8 cellular contexts compared by ENCODE assay signal in the genomic region with DNA sequence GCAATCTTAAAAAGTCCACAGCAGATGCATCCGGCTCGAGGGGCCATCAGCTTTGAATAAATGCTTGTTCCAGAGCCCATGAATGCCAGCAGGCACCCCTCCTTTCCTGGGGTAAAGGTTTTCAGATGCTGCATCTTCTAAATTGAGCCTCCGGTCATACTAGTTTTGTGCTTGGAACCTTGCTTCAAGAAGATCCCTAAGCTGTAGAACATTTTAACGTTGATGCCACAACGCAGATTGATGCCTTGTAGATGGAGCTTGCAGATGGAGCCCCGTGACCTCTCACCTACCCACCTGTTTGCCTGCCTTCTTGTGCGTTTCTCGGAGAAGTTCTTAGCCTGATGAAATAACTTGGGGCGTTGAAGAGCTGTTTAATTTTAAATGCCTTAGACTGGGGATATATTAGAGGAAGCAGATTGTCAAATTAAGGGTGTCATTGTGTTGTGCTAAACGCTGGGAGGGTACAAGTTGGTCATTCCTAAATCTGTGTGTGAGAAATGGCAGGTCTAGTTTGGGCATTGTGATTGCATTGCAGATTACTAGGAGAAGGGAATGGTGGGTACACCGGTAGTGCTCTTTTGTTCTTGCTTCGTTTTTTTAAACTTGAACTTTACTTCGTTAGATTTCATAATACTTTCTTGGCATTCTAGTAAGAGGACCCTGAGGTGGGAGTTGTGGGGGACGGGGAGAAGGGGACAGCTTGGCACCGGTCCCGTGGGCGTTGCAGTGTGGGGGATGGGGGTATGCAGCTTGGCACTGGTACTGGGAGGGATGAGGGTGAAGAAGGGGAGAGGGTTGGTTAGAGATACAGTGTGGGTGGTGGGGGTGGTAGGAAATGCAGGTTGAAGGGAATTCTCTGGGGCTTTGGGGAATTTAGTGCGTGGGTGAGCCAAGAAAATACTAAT. TPM values are rescaled to one million over a fixed set of nuclear protein-coding genes. Genes with fewer than 3 reads are reported as not detected.
A peak's percentile ranks its signal among the peaks of the same experiment; 100 is the strongest.
DNase-seq lines count a peak whose midpoint lies in the region; TF ChIP-seq lines count a peak whose summit lies in the region.

No MANE protein-coding gene starts in this region.

- H3K27ac ChIP-seq in HUES64 (ENCODE audit: low read depth, low read length) (no peak overlapping the region), neutrophil (peak overlapping the region; percentile 97)

- DNase-seq in ACHN: peak; percentile 41
- DNase-seq in activated CD8-positive, alpha-beta memory T cell treated with anti-CD3 and anti-CD28 coated beads, Interleukin-2, amount 50 U/mL, for 48 hours: peak; percentile 88
- DNase-seq in fibroblast of mammary gland (ENCODE audit: low read depth): peak; percentile 56
- DNase-seq in SKM-1 (lab: John Stamatoyannopoulos, UW; ENCODE audit: unreplicated experiment): no peak
- no peak for DNase-seq in ecto neural progenitor cell (ENCODE audit: low spot score)
- DNase-seq in COLO829 (ENCODE audit: low spot score): no peak

- H3K9ac ChIP-seq in HUES64 (ENCODE audit: low read depth, low read length): peak overlapping the region; percentile 92

- 54% methylated on average over 18 of the region's 18 CpGs for WGBS in HUES64

- no peak for TF ChIP-seq CTCF in fibroblast of mammary gland (conservative IDR thresholded peaks at IDR 0.05; ENCODE audit: control insufficient read depth, insufficient read depth, low read depth, low read length)
- no peak for TF ChIP-seq CTCF in neutrophil (IDR thresholded peaks at IDR 0.05)

- H3K4me3 ChIP-seq in HUES64 (ENCODE audit: low read length) (peak overlapping the region; percentile 65), fibroblast of mammary gland (ENCODE audit: control insufficient read depth, low read depth, low read length) (peak overlapping the region; percentile 98), neutrophil (ENCODE audit: low read depth in 1 of 2, low read length in 1 of 2) (peak overlapping the region; percentile 93 to 95)

- in situ Hi-C loops in ACHN (cut with HindIII; ENCODE audit: low pct_ligation_motif_present, low pct_unique_long_range_greater_than_20kb, low sequenced_read_pairs): loop anchor here (10.0 kb wide), 1 partner anchor 70 kb away; a partner anchor contains a TSS

- 0 out of 2 replicates have a peak, but pooled peaks cover 4% of the 10 kb centered on the region for H3K36me3 ChIP-seq in HUES64 (ENCODE audit: insufficient read depth, low read length)
- H3K36me3 ChIP-seq in neutrophil: peaks cover 37% of the 10 kb centered on the region

- no peaks in the 10 kb centered on the region for H3K27me3 ChIP-seq in HUES64 (ENCODE audit: insufficient read depth, low read length)
- H3K27me3 ChIP-seq in neutrophil: no peaks in the 10 kb centered on the region

- H3K4me1 ChIP-seq in HUES64 (ENCODE audit: insufficient read depth, low read length) (peaks cover 84% of the 10 kb centered on the region), neutrophil (ENCODE audit: control insufficient read depth in 1 of 2, insufficient read depth in 1 of 2, low read depth in 1 of 2, low read length in 1 of 2) (peaks cover 33 to 61% of the 10 kb centered on the region in 2 experiments)

- H3K9me3 ChIP-seq in HUES64 (ENCODE audit: insufficient read depth, low read depth, low read length): no peaks in the 10 kb centered on the region
- H3K9me3 ChIP-seq in neutrophil: no peaks in the 10 kb centered on the region

RNA-seq across cellular contexts. Expression of a gene that starts 1.9 kb away (rescaled TPM):
- polyA plus RNA-seq in HUES64 (2013, experiment 1 of 2): 3.6 TPM
- polyA plus RNA-seq in HUES64 (2013, experiment 2 of 2): 3.6 TPM

RNA-seq across cellular contexts. Expression of a gene that starts 38.0 kb away (rescaled TPM):
- polyA plus RNA-seq in HUES64 (2013, experiment 1 of 2): 12.1 TPM
- 12.2 TPM for polyA plus RNA-seq in HUES64 (2013, experiment 2 of 2)

RNA-seq across cellular contexts. Expression of a gene that starts 42.0 kb away (rescaled TPM):
- 0.55 TPM for polyA plus RNA-seq in HUES64 (2013, experiment 1 of 2)
- polyA plus RNA-seq in HUES64 (2013, experiment 2 of 2): 1.9 TPM

Comparison
In these comparisons a context has a peak if more than half of its experiments do, and no peak if none do; other contexts are left out.
1. DNase-seq: peak in ACHN (single experiment), activated CD8-positive, alpha-beta memory T cell treated with anti-CD3 and anti-CD28 coated beads, Interleukin-2, amount 50 U/mL, for 48 hours (single experiment) and fibroblast of mammary gland (single experiment); none in SKM-1 (single experiment), ecto neural progenitor cell (single experiment) and COLO829 (single experiment).
2. Peak in every context shown above with its lines, with median percentiles within 50 percentile points of each other: H3K4me3 ChIP-seq.